20 cellular contexts compared by ENCODE assay signal in genomic region chr10:17831326-17831725, GRCh38. TPM values are rescaled to one million over a fixed set of nuclear protein-coding genes. Genes with fewer than 3 reads are reported as not detected.
"Had no signal": no experiment of that assay in that cellular context is flagged by ENCODE, and none has a peak within 500 bp of the region (broad histone marks: within the 10 kb centered on the region; RNA-seq: fewer than 3 reads in every experiment).

No MANE protein-coding gene starts in this region.

- H3K4me3 ChIP-seq: body of pancreas, left ventricle myocardium inferior, right lobe of liver, smooth muscle cell, upper lobe of left lung had no signal

- H3K4me3 Mint-ChIP-seq: activated naive CD8-positive, alpha-beta T cell; neural crest cell; stimulated activated naive CD8-positive, alpha-beta T cell treated with anti-CD3 and anti-CD28 coated beads, Interleukin-15, amount 100 ng/mL, for 72 hours; T-helper 17 cell had no signal

- H3K9me3 Mint-ChIP-seq: stimulated activated naive CD8-positive, alpha-beta T cell treated with anti-CD3 and anti-CD28 coated beads, Interleukin-15, amount 100 ng/mL, for 72 hours had no signal

- ATAC-seq: stimulated activated naive CD8-positive, alpha-beta T cell treated with anti-CD3 and anti-CD28 coated beads, Interleukin-15, amount 100 ng/mL, for 72 hours; T-helper 17 cell had no signal

- H3K36me3 Mint-ChIP-seq: activated naive CD8-positive, alpha-beta T cell had no signal

- H3K9me3 ChIP-seq: body of pancreas, left ventricle myocardium inferior, right lobe of liver, testis, upper lobe of left lung had no signal

- H3K4me1 Mint-ChIP-seq: neural crest cell; stimulated activated naive CD8-positive, alpha-beta T cell treated with anti-CD3 and anti-CD28 coated beads, Interleukin-15, amount 100 ng/mL, for 72 hours had no signal

- H3K27me3 ChIP-seq: body of pancreas, right lobe of liver, testis, upper lobe of left lung had no signal

- H3K4me1 ChIP-seq: right lobe of liver, testis had no signal

- H3K27ac ChIP-seq: left ventricle myocardium inferior, right lobe of liver, testis, upper lobe of left lung had no signal

- H3K36me3 ChIP-seq: left ventricle myocardium inferior, upper lobe of left lung had no signal

- DNase-seq: activated CD4-positive, alpha-beta T cell treated with anti-CD3 and anti-CD28 coated beads, Interleukin-2, amount 50 U/mL, for 1 hour; activated CD8-positive, alpha-beta memory T cell treated with anti-CD3 and anti-CD28 coated beads for 24 hours; activated gamma-delta T cell treated with Interleukin-2 at 50 U/mL for 16 hours; amniotic stem cell; caudate nucleus; cortex of kidney; effector CD8-positive, alpha-beta T cell; foreskin fibroblast; glutamatergic neuron; hypothalamus; left ventricle myocardium inferior; right lobe of liver; stimulated activated naive CD8-positive, alpha-beta T cell treated with anti-CD3 and anti-CD28 coated beads, Interleukin-15, amount 100 ng/mL, for 72 hours; T-helper 17 cell; testis; upper lobe of left lung had no signal

- H3K27ac Mint-ChIP-seq: activated naive CD8-positive, alpha-beta T cell; stimulated activated naive CD8-positive, alpha-beta T cell treated with anti-CD3 and anti-CD28 coated beads, Interleukin-15, amount 100 ng/mL, for 72 hours; T-helper 17 cell had no signal

RNA-seq across cellular contexts. Expression of gene MRC1, which starts 22.2 kb away (rescaled TPM):
- total RNA-seq: neural crest cell, smooth muscle cell had no signal
- polyA plus RNA-seq: smooth muscle cell had no signal
